In genomic region chr2:72916743-72917137, GRCh38 we compare ENCODE assay signal across 9 cellular contexts. TPM values are rescaled to one million over a fixed set of nuclear protein-coding genes. Genes with fewer than 3 reads are reported as not detected.
DNase-seq lines count a peak whose midpoint lies in the region; ATAC-seq lines count a peak whose summit lies in the region.
"Had no signal": no experiment of that assay in that cellular context is flagged by ENCODE, and none has a peak within 500 bp of the region (broad histone marks: within the 10 kb centered on the region; RNA-seq: fewer than 3 reads in every experiment).

No MANE protein-coding gene starts in this region.

- H3F3A ChIP-seq in GM23248 (ENCODE audit: insufficient read depth) = no peaks in the 10 kb centered on the region

- H3K36me3 ChIP-seq in CD4-positive, CD25-positive, alpha-beta regulatory T cell (ENCODE audit: control insufficient read depth, insufficient read depth, low read length) = no peaks in the 10 kb centered on the region
- no peaks in the 10 kb centered on the region for H3K36me3 ChIP-seq in GM23248 (ENCODE audit: low read depth)

- H3K9me3 ChIP-seq in CD4-positive, CD25-positive, alpha-beta regulatory T cell (ENCODE audit: control insufficient read depth in 2 of 2, low read length in 2 of 2) = no peaks in the 10 kb centered on the region
- H3K9me3 ChIP-seq in GM23248 (ENCODE audit: low read depth) = no peaks in the 10 kb centered on the region
- H3K9me3 ChIP-seq: body of pancreas had no signal

- H3K9me2 ChIP-seq in GM23248 (ENCODE audit: insufficient read depth) = no peaks in the 10 kb centered on the region

- peaks cover 49% of the 10 kb centered on the region for H3K4me1 ChIP-seq in CD4-positive, CD25-positive, alpha-beta regulatory T cell (ENCODE audit: control insufficient read depth, insufficient read depth, low read length, poor library complexity, severe bottlenecking)
- H3K4me1 ChIP-seq in GM23248 (ENCODE audit: insufficient read depth) = no peaks in the 10 kb centered on the region

- H2AFZ ChIP-seq in GM23248 = no peak overlapping the region

- no peak overlapping the region for H3K9ac ChIP-seq in GM23248

- DNase-seq in CD4-positive, CD25-positive, alpha-beta regulatory T cell = no peak
- peak; percentile 61 for DNase-seq in activated CD8-positive, alpha-beta memory T cell treated with anti-CD3 and anti-CD28 coated beads, Interleukin-2, amount 50 U/mL, for 48 hours
- DNase-seq in memory B cell (ENCODE audit: low spot score in 2 of 2) (peak in 1 of 2 donors; percentile 36), hypothalamus (lab: John Stamatoyannopoulos, UW) (no peak), AML-193 (lab: John Stamatoyannopoulos, UW) (no peak), NCI-H2196 treated with DMSO at 0.1 percent for 48 hours (lab: John Stamatoyannopoulos, UW; ENCODE audit: unreplicated experiment) (no peak), GM23248 (no peak)

- H3K27ac ChIP-seq in CD4-positive, CD25-positive, alpha-beta regulatory T cell (ENCODE audit: insufficient read depth, low read length, poor library complexity, severe bottlenecking) = no peak overlapping the region
- H3K27ac ChIP-seq in GM23248 = no peak overlapping the region
- H3K27ac ChIP-seq: body of pancreas had no signal

- in situ Hi-C loops in GM23248 (cut with MboI) = no loop called here

- H3K27ac Mint-ChIP-seq in CD4-positive, CD25-positive, alpha-beta regulatory T cell = no peak overlapping the region
- no peak overlapping the region for H3K27ac Mint-ChIP-seq in memory B cell

- peaks cover 0 to 3% (median 0%) of the 10 kb centered on the region in 7 donors for H3K9me3 Mint-ChIP-seq in CD4-positive, CD25-positive, alpha-beta regulatory T cell
- H3K9me3 Mint-ChIP-seq in memory B cell = no peaks in the 10 kb centered on the region

- ATAC-seq in CD4-positive, CD25-positive, alpha-beta regulatory T cell (ENCODE audit: low read depth in 2 of 2) = no peak
- ATAC-seq in GM21723 (IDR thresholded peaks at IDR 0.05; ENCODE audit: unreplicated experiment) (peak; percentile 1), memory B cell (ENCODE audit: low read depth) (no peak)

- peak overlapping the region; percentile 44 for H3K4me3 ChIP-seq in CD4-positive, CD25-positive, alpha-beta regulatory T cell (ENCODE audit: low read depth, low read length)
- H3K4me3 ChIP-seq in GM23248 = no peak overlapping the region

- no peaks in the 10 kb centered on the region for H3K79me2 ChIP-seq in GM23248 (ENCODE audit: insufficient read depth)

- 2 to 3% methylated on average over 28 of the region's 29 CpGs for WGBS in GM23248 (ENCODE audit: low coverage in 1 of 2, low lambda C conversion rate in 2 of 2, missing lambda C conversion rate in 2 of 2), 2 experiments

- H3K27me3 ChIP-seq in CD4-positive, CD25-positive, alpha-beta regulatory T cell (ENCODE audit: control insufficient read depth, insufficient read depth, low read length) = peaks cover 36% of the 10 kb centered on the region
- peaks cover 94% of the 10 kb centered on the region for H3K27me3 ChIP-seq in GM23248 (replicated peaks; ENCODE audit: insufficient read depth)

- no peaks in the 10 kb centered on the region for H4K20me1 ChIP-seq in GM23248 (ENCODE audit: insufficient read depth)

- peaks cover 85% of the 10 kb centered on the region for H3K27me3 Mint-ChIP-seq in CD4-positive, CD25-positive, alpha-beta regulatory T cell
- H3K27me3 Mint-ChIP-seq in memory B cell = peaks cover 26% of the 10 kb centered on the region

- H3K4me2 ChIP-seq in GM23248 (ENCODE audit: unreplicated experiment) = no peak overlapping the region

- H3K36me3 Mint-ChIP-seq in CD4-positive, CD25-positive, alpha-beta regulatory T cell = no peaks in the 10 kb centered on the region
- no peaks in the 10 kb centered on the region for H3K36me3 Mint-ChIP-seq in memory B cell

- H3K4me3 Mint-ChIP-seq in CD4-positive, CD25-positive, alpha-beta regulatory T cell = peak overlapping the region; percentile 72 to 84 (median 82)
- peak overlapping the region; percentile 76 for H3K4me3 Mint-ChIP-seq in memory B cell

- H3K4me1 Mint-ChIP-seq in CD4-positive, CD25-positive, alpha-beta regulatory T cell = peaks cover 4 to 44% (median 13%) of the 10 kb centered on the region in 4 donors
- peaks cover 15% of the 10 kb centered on the region for H3K4me1 Mint-ChIP-seq in memory B cell

RNA-seq across cellular contexts. Expression of gene EMX1, which starts 0.6 kb away (rescaled TPM):
- not detected for total RNA-seq in CD4-positive, CD25-positive, alpha-beta regulatory T cell
- not detected for polyA plus RNA-seq in CD4-positive, CD25-positive, alpha-beta regulatory T cell
- not detected in 2 replicates for total RNA-seq in GM23248 (2014; rRNA removed; shearing (Covaris generic))
- polyA plus RNA-seq in GM23248 (2016; fragmentation: Nextera tagmentation; extraction: Ambion mirVana) = not detected in 2 replicates

RNA-seq across cellular contexts. Expression of gene SPR, which starts 29.5 kb away (rescaled TPM):
- not detected for total RNA-seq in CD4-positive, CD25-positive, alpha-beta regulatory T cell
- polyA plus RNA-seq in CD4-positive, CD25-positive, alpha-beta regulatory T cell = under 1 TPM in 1 of 4 donors, not detected in 3; 0.13 TPM
- 21.1 and 39.0 TPM in 2 replicates for total RNA-seq in GM23248 (2014; rRNA removed; shearing (Covaris generic))
- polyA plus RNA-seq in GM23248 (2016; fragmentation: Nextera tagmentation; extraction: Ambion mirVana) = 17.1 and 19.6 TPM in 2 replicates

Comparison
In these comparisons a context has a peak if more than half of its experiments do, and no peak if none do; other contexts are left out.
1. RNA of gene SPR, which starts 29.5 kb away (total RNA-seq): 21.1 to 39.0 TPM in GM23248; not detected in CD4-positive, CD25-positive, alpha-beta regulatory T cell (single experiment); every median in the first group is over 10 times any median in the second.